In genomic region chr7:24769014-24769830, GRCh38 we compare ENCODE assay signal across 1 cellular context.
A peak's percentile ranks its signal among the peaks of the same experiment; 100 is the strongest.
TF ChIP-seq lines count a peak whose summit lies in the region.

No MANE protein-coding gene starts in this region.

TF ChIP-seq in K562, 482 proteins besides CTCF, POLR2A, EP300 and RAD21 (continued from another document):
- TF ChIP-seq SPI1 (IDR thresholded peaks at IDR 0.05; ENCODE audit: borderline replicate concordance, low read depth, low read length) (peak; percentile 79; the same call in 1 of the 2 replicates), SMAD4 (CRISPR knock-in tag; conservative IDR thresholded peaks at IDR 0.05) (0 out of 2 replicates have a peak, but pooled peaks have one; percentile 16), ZFX (CRISPR knock-in tag; IDR thresholded peaks at IDR 0.05) (no peak), TAF7 (tag; IDR thresholded peaks at IDR 0.05) (no peak)
TF ChIP-seq in K562: peak in this region for 2.
